ENCODE assay signal across 1 cellular context in genomic region chr17:41792835-41793748, GRCh38.
TF ChIP-seq lines count a peak whose summit lies in the region.

No MANE protein-coding gene starts in this region.

TF ChIP-seq in HepG2, 621 proteins besides CTCF, POLR2A, EP300 and RAD21 (continued from another document and continues in another):
- TF ChIP-seq FOXA1 (IDR thresholded peaks at IDR 0.05) = no peak
- TF ChIP-seq FOXA1 (CRISPR knock-in tag; IDR thresholded peaks at IDR 0.05) = no peak
- TF ChIP-seq MIER3 (CRISPR knock-in tag; IDR thresholded peaks at IDR 0.05; ENCODE audit: borderline replicate concordance) = 0 out of 2 replicates have a peak, but pooled peaks have one; percentile 17
- no peak for TF ChIP-seq ZFAT (CRISPR knock-in tag; conservative IDR thresholded peaks at IDR 0.05)
- TF ChIP-seq HNRNPLL (IDR thresholded peaks at IDR 0.05; ENCODE audit: low read depth, low read length, poor library complexity, severe bottlenecking) = peak; percentile 16
- TF ChIP-seq ZFP36 (IDR thresholded peaks at IDR 0.05; ENCODE audit: borderline replicate concordance, low read depth, low read length, partially characterized antibody) = no peak
- TF ChIP-seq BCL6 (CRISPR knock-in tag; IDR thresholded peaks at IDR 0.05) = peak; percentile 18; the same call in 1 of the 2 replicates
- no peak for TF ChIP-seq MLX (CRISPR knock-in tag; IDR thresholded peaks at IDR 0.05)
- TF ChIP-seq PCBP2 (optimal IDR thresholded peaks at IDR 0.05; ENCODE audit: low read depth, low read length, poor library complexity, severe bottlenecking) = no peak
- TF ChIP-seq ZNF782 (CRISPR knock-in tag; IDR thresholded peaks at IDR 0.05; ENCODE audit: borderline replicate concordance) = no peak; the same call in 1 of the 2 replicates
- TF ChIP-seq BCL3 (CRISPR knock-in tag; IDR thresholded peaks at IDR 0.05) = peak; percentile 8; the same call in 1 of the 2 replicates
- TF ChIP-seq DMTF1 (CRISPR knock-in tag; IDR thresholded peaks at IDR 0.05) = no peak; the same call in 1 of the 2 replicates
- TF ChIP-seq ZSCAN25 (CRISPR knock-in tag; IDR thresholded peaks at IDR 0.05) = peak; percentile 64
- TF ChIP-seq ZMAT5 (CRISPR knock-in tag; IDR thresholded peaks at IDR 0.05; ENCODE audit: borderline replicate concordance, low read depth) = no peak
- TF ChIP-seq GZF1 (CRISPR knock-in tag; IDR thresholded peaks at IDR 0.05) = no peak
- TF ChIP-seq HDAC2 (CRISPR knock-in tag; IDR thresholded peaks at IDR 0.05) = peak; percentile 1; the same call in 1 of the 2 replicates
- TF ChIP-seq ZNF570 (CRISPR knock-in tag; IDR thresholded peaks at IDR 0.05; ENCODE audit: borderline replicate concordance) = no peak
- TF ChIP-seq MEIS1 (CRISPR knock-in tag; IDR thresholded peaks at IDR 0.05; ENCODE audit: borderline replicate concordance) = peak; percentile 30; the same call in 1 of the 2 replicates
- no peak for TF ChIP-seq ZNF775 (CRISPR knock-in tag; IDR thresholded peaks at IDR 0.05; ENCODE audit: borderline replicate concordance)
- TF ChIP-seq ZBTB4 (CRISPR knock-in tag; IDR thresholded peaks at IDR 0.05; ENCODE audit: borderline replicate concordance) = 0 out of 2 replicates have a peak, but pooled peaks have one; percentile 11
- no peak; the same call in 1 of the 2 replicates for TF ChIP-seq CBFB (CRISPR knock-in tag; IDR thresholded peaks at IDR 0.05)
- TF ChIP-seq HNF4A (CRISPR knock-in tag; IDR thresholded peaks at IDR 0.05) = peak; percentile 8
- no peak for TF ChIP-seq RXRB (CRISPR knock-in tag; IDR thresholded peaks at IDR 0.05; ENCODE audit: borderline replicate concordance)
- no peak for TF ChIP-seq E2F1 (CRISPR knock-in tag; IDR thresholded peaks at IDR 0.05)
- no peak for TF ChIP-seq ZNF337 (CRISPR knock-in tag; IDR thresholded peaks at IDR 0.05; ENCODE audit: borderline replicate concordance, low read depth)
- 0 out of 2 replicates have a peak, but pooled peaks have one; percentile 17 for TF ChIP-seq ZBTB7B (CRISPR knock-in tag; IDR thresholded peaks at IDR 0.05)
- TF ChIP-seq AFF4 (CRISPR knock-in tag; IDR thresholded peaks at IDR 0.05) = no peak
- TF ChIP-seq TERF1 (CRISPR knock-in tag; IDR thresholded peaks at IDR 0.05) = no peak
- no peak for TF ChIP-seq ZNF597 (CRISPR knock-in tag; IDR thresholded peaks at IDR 0.05)
- no peak; the same call in 1 of the 2 replicates for TF ChIP-seq ZNF235 (CRISPR knock-in tag; IDR thresholded peaks at IDR 0.05; ENCODE audit: borderline replicate concordance)
- no peak for TF ChIP-seq ZNF564 (CRISPR knock-in tag; IDR thresholded peaks at IDR 0.05)
- no peak for TF ChIP-seq BRF2 (CRISPR knock-in tag; IDR thresholded peaks at IDR 0.05)
- 0 out of 2 replicates have a peak, but pooled peaks have one; percentile 51 for TF ChIP-seq ZNF546 (CRISPR knock-in tag; conservative IDR thresholded peaks at IDR 0.05)
- peak; percentile 61 for TF ChIP-seq PATZ1 (CRISPR knock-in tag; IDR thresholded peaks at IDR 0.05)
- 0 out of 2 replicates have a peak, but pooled peaks have one; percentile 40 for TF ChIP-seq AKAP8 (CRISPR knock-in tag; IDR thresholded peaks at IDR 0.05)
- TF ChIP-seq ZSCAN21 (CRISPR knock-in tag; IDR thresholded peaks at IDR 0.05; ENCODE audit: borderline replicate concordance) = no peak; the same call in 1 of the 2 replicates
- no peak for TF ChIP-seq LBX2 (CRISPR knock-in tag; IDR thresholded peaks at IDR 0.05; ENCODE audit: borderline replicate concordance)
